ENCODE assay signal across 12 cellular contexts in the genomic region with DNA sequence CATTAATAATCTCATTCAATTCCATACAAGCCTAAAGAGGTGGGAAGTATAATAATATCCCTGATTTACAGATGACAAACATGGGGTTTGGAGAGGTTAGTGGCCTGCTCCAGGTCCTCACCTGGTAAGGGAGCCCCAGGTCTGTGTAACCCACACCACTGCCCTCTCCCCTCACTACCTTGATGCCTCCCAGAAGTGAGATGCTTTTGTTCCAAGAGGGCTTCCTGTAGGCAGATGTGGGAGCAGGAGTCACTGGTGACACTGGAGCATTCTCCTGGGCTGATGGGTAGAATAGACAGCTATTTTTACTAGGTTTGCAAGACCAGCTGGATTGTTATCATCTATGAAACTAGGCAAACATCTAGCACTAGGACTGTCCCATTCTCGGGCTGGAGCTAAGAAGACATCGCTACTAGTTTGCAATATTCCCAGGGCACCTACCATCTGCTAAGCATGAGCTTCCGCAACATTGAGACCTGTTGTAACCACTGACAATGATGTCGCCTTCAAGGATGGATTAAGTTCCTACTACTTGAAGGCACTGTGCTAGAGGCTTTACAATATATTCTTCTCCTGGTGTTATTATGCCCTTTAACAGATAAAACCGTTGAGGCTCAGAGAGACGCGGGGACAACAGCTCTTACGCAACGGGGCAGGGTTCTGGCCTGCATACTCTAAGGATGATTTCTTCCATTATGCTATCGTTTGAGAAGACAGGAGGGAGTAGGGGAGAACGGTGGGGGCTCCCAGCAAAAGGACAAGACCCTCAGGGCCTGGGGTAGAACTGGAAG. TPM values are rescaled to one million over a fixed set of nuclear protein-coding genes. Genes with fewer than 3 reads are reported as not detected.
DNase-seq lines count a peak whose midpoint lies in the region; ATAC-seq and TF ChIP-seq lines count a peak whose summit lies in the region.
"Had no signal": no experiment of that assay in that cellular context is flagged by ENCODE, and none has a peak within 500 bp of the region (broad histone marks: within the 10 kb centered on the region; RNA-seq: fewer than 3 reads in every experiment).

No MANE protein-coding gene starts in this region.

- no peak for ATAC-seq in CD4-positive, alpha-beta T cell (ENCODE audit: poor library complexity)
- ATAC-seq in WTC11 (0 out of 2 replicates have a peak, but pooled peaks have one; percentile 3), HG03571 (IDR thresholded peaks at IDR 0.05; ENCODE audit: unreplicated experiment) (no peak)

- no peaks in the 10 kb centered on the region for H3K9me3 ChIP-seq in CD4-positive, alpha-beta T cell (ENCODE audit: control insufficient read depth, low read length)
- no peaks in the 10 kb centered on the region for H3K9me3 ChIP-seq in tibial artery

- peaks cover 10% of the 10 kb centered on the region for H3K27me3 Mint-ChIP-seq in CD4-positive, alpha-beta T cell
- H3K27me3 Mint-ChIP-seq in WTC11 (ENCODE audit: low read depth) = peaks cover 36% of the 10 kb centered on the region
- H3K27me3 Mint-ChIP-seq in nephron (ENCODE audit: low read depth) = peaks cover 18% of the 10 kb centered on the region
- peaks cover 2% of the 10 kb centered on the region for H3K27me3 Mint-ChIP-seq in endothelial cell (ENCODE audit: unreplicated experiment)
- H3K27me3 Mint-ChIP-seq: CD8-positive, alpha-beta memory T cell had no signal

- peaks cover 0 to 25% (median 7%) of the 10 kb centered on the region in 4 donors for H3K4me1 ChIP-seq in tibial artery

- H3K4me3 ChIP-seq in GM12875 (ENCODE audit: low read depth, low read length) = peak overlapping the region; percentile 62
- H3K4me3 ChIP-seq in tibial artery = no peak overlapping the region

- no peak for DNase-seq in CD4-positive, alpha-beta T cell
- no peak for DNase-seq in WTC11 (ENCODE audit: low spot score)
- no peak for DNase-seq in tibial artery
- no peak for DNase-seq in endothelial cell (ENCODE audit: low spot score)
- DNase-seq in NCI-H187 (lab: John Stamatoyannopoulos, UW) = no peak

- CTCF ChIA-PET in CD4-positive, alpha-beta T cell (lab: Charles Lee) = interaction anchor here (0.5 to 2.2 kb wide), 43 partner anchors 9 to 349 kb away, joined by 3 to 23 read pairs (median 4); a partner anchor contains a TSS
- CTCF ChIA-PET in WTC11 (lab: Charles Lee) = interaction anchor here (0.5 to 2.4 kb wide), 85 partner anchors 9 to 466 kb away, joined by 3 to 47 read pairs (median 5); a partner anchor contains a TSS

- no peaks in the 10 kb centered on the region for H3K36me3 Mint-ChIP-seq in CD4-positive, alpha-beta T cell (ENCODE audit: low read depth)
- H3K36me3 Mint-ChIP-seq in WTC11 = no peaks in the 10 kb centered on the region
- H3K36me3 Mint-ChIP-seq in nephron (ENCODE audit: low read depth) = no peaks in the 10 kb centered on the region
- no peaks in the 10 kb centered on the region for H3K36me3 Mint-ChIP-seq in endothelial cell (ENCODE audit: low read depth, unreplicated experiment)
- H3K36me3 Mint-ChIP-seq: CD8-positive, alpha-beta memory T cell; naive thymus-derived CD8-positive, alpha-beta T cell had no signal

- H3K36me3 ChIP-seq in tibial artery = no peaks in the 10 kb centered on the region

- H3K27me3 ChIP-seq in CD4-positive, alpha-beta T cell (ENCODE audit: control insufficient read depth, insufficient read depth, low read length) = no peaks in the 10 kb centered on the region
- no peaks in the 10 kb centered on the region for H3K27me3 ChIP-seq in tibial artery

- no peak overlapping the region for H3K27ac ChIP-seq in CD4-positive, alpha-beta T cell (ENCODE audit: low read depth, low read length)
- H3K27ac ChIP-seq in tibial artery = peak overlapping the region in 1 of 2 donors; percentile 49
- H3K27ac ChIP-seq: epithelial cell of prostate, RWPE1 had no signal

- POLR2A ChIA-PET in CD4-positive, alpha-beta T cell (lab: Charles Lee) = interaction anchor here (1.0 kb wide), 2 partner anchors 106 to 127 kb away, joined by 3 read pairs; a partner anchor contains a TSS
- POLR2A ChIA-PET in WTC11 (lab: Charles Lee) = interaction anchor here (1.6 kb wide), 1 partner anchor 56 kb away, joined by 17 read pairs; a partner anchor contains a TSS

- H3K4me1 Mint-ChIP-seq in CD4-positive, alpha-beta T cell (ENCODE audit: low read depth) = no peaks in the 10 kb centered on the region
- H3K4me1 Mint-ChIP-seq in WTC11 = peaks cover 22% of the 10 kb centered on the region
- H3K4me1 Mint-ChIP-seq in nephron = peaks cover 28% of the 10 kb centered on the region
- H3K4me1 Mint-ChIP-seq in endothelial cell (ENCODE audit: unreplicated experiment) = peaks cover 22% of the 10 kb centered on the region

- no peak overlapping the region for H3K27ac Mint-ChIP-seq in CD4-positive, alpha-beta T cell
- H3K27ac Mint-ChIP-seq in WTC11 (no peak overlapping the region), nephron (no peak overlapping the region), endothelial cell (ENCODE audit: unreplicated experiment) (no peak overlapping the region)

- no peaks in the 10 kb centered on the region for H3K9me3 Mint-ChIP-seq in CD4-positive, alpha-beta T cell
- peaks cover 8% of the 10 kb centered on the region; the same call in 1 of the 2 replicates for H3K9me3 Mint-ChIP-seq in WTC11
- H3K9me3 Mint-ChIP-seq in nephron = peaks cover 2% of the 10 kb centered on the region
- no peaks in the 10 kb centered on the region for H3K9me3 Mint-ChIP-seq in endothelial cell (ENCODE audit: unreplicated experiment)
- H3K9me3 Mint-ChIP-seq: CD8-positive, alpha-beta memory T cell; naive thymus-derived CD8-positive, alpha-beta T cell had no signal

- peak overlapping the region; percentile 38 for H3K4me3 Mint-ChIP-seq in CD4-positive, alpha-beta T cell
- H3K4me3 Mint-ChIP-seq in WTC11 = peak overlapping the region; percentile 81; the same call in 1 of the 2 replicates
- H3K4me3 Mint-ChIP-seq in nephron = peak overlapping the region in 2 of 3 experiments; percentile 69 to 82
- no peak overlapping the region for H3K4me3 Mint-ChIP-seq in endothelial cell (ENCODE audit: unreplicated experiment)

- intact Hi-C loops in CD4-positive, alpha-beta T cell (cut with DNase I, micrococcal nuclease) = loop anchor here (1.0 to 5.0 kb wide), 4 partner anchors 93 to 331 kb away; no protein-coding TSS in a partner anchor
- intact Hi-C loops in tibial artery (cut with DNase I; ENCODE audit: low total_unique reads) = loop anchor here (10.0 kb wide), 1 partner anchor 120 kb away; no protein-coding TSS in a partner anchor

- no peak for TF ChIP-seq CTCF in CD4-positive, alpha-beta T cell (IDR thresholded peaks at IDR 0.05)
- TF ChIP-seq CTCF in GM12875 (IDR thresholded peaks at IDR 0.05; ENCODE audit: borderline replicate concordance, insufficient read depth, low read depth, low read length) = no peak
- TF ChIP-seq CTCF in WTC11 (IDR thresholded peaks at IDR 0.05) = no peak
- TF ChIP-seq CTCF in nephron (IDR thresholded peaks at IDR 0.05; ENCODE audit: unreplicated experiment in 3 of 3) = no peak
- TF ChIP-seq CTCF in tibial artery (IDR thresholded peaks at IDR 0.05) = no peak
- TF ChIP-seq CTCF in endothelial cell (IDR thresholded peaks at IDR 0.05; ENCODE audit: unreplicated experiment) = no peak

TF ChIP-seq in WTC11, 78 proteins besides CTCF, POLR2A, EP300 and RAD21 (continues in another document):
- no peak for TF ChIP-seq TCF7 (CRISPR knock-in tag; IDR thresholded peaks at IDR 0.05; ENCODE audit: low read depth)
- TF ChIP-seq ZNF396 (CRISPR knock-in tag; IDR thresholded peaks at IDR 0.05; ENCODE audit: borderline replicate concordance) = no peak
- no peak for TF ChIP-seq ZBTB21 (CRISPR knock-in tag; IDR thresholded peaks at IDR 0.05; ENCODE audit: borderline replicate concordance)
- no peak for TF ChIP-seq ZNF121 (CRISPR knock-in tag; IDR thresholded peaks at IDR 0.05)
- TF ChIP-seq OVOL2 (CRISPR knock-in tag; IDR thresholded peaks at IDR 0.05; ENCODE audit: borderline replicate concordance) = no peak
- TF ChIP-seq SMAD4 (CRISPR knock-in tag; IDR thresholded peaks at IDR 0.05) = no peak
- TF ChIP-seq, protein P1, sequence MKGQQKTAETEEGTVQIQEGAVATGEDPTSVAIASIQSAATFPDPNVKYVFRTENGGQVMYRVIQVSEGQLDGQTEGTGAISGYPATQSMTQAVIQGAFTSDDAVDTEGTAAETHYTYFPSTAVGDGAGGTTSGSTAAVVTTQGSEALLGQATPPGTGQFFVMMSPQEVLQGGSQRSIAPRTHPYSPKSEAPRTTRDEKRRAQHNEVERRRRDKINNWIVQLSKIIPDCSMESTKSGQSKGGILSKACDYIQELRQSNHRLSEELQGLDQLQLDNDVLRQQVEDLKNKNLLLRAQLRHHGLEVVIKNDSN (CRISPR knock-in tag; IDR thresholded peaks at IDR 0.05) = no peak
- TF ChIP-seq CBFB (CRISPR knock-in tag; IDR thresholded peaks at IDR 0.05; ENCODE audit: low read depth) = no peak
- TF ChIP-seq, protein P2, sequence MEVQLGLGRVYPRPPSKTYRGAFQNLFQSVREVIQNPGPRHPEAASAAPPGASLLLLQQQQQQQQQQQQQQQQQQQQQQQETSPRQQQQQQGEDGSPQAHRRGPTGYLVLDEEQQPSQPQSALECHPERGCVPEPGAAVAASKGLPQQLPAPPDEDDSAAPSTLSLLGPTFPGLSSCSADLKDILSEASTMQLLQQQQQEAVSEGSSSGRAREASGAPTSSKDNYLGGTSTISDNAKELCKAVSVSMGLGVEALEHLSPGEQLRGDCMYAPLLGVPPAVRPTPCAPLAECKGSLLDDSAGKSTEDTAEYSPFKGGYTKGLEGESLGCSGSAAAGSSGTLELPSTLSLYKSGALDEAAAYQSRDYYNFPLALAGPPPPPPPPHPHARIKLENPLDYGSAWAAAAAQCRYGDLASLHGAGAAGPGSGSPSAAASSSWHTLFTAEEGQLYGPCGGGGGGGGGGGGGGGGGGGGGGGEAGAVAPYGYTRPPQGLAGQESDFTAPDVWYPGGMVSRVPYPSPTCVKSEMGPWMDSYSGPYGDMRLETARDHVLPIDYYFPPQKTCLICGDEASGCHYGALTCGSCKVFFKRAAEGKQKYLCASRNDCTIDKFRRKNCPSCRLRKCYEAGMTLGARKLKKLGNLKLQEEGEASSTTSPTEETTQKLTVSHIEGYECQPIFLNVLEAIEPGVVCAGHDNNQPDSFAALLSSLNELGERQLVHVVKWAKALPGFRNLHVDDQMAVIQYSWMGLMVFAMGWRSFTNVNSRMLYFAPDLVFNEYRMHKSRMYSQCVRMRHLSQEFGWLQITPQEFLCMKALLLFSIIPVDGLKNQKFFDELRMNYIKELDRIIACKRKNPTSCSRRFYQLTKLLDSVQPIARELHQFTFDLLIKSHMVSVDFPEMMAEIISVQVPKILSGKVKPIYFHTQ (CRISPR knock-in tag; IDR thresholded peaks at IDR 0.05) = no peak
- no peak for TF ChIP-seq EMX1 (CRISPR knock-in tag; IDR thresholded peaks at IDR 0.05)

RNA-seq across cellular contexts. Expression of a gene that starts 35.0 kb away (rescaled TPM):
- total RNA-seq in CD4-positive, alpha-beta T cell = 1 to 10 TPM in 1 of 2 experiments, under 1 TPM in 1; 0.92 to 1.2 TPM
- total RNA-seq in WTC11 (2021) = 3.9 to 6.1 TPM (median 3.9 TPM) in 3 replicates
- total RNA-seq in endothelial cell (ENCODE audit: unreplicated experiment) = 0.54 TPM

RNA-seq across cellular contexts. Expression of a gene that starts 56.0 kb away (rescaled TPM):
- 10 to 100 TPM; 10.4 to 12.7 TPM for total RNA-seq in CD4-positive, alpha-beta T cell
- total RNA-seq in WTC11 (2021) (12.5 to 19.4 TPM (median 14.6 TPM) in 3 replicates), endothelial cell (ENCODE audit: unreplicated experiment) (1.8 TPM)
